Comparison of ENCODE assay signal across 28 cellular contexts in the genomic region with DNA sequence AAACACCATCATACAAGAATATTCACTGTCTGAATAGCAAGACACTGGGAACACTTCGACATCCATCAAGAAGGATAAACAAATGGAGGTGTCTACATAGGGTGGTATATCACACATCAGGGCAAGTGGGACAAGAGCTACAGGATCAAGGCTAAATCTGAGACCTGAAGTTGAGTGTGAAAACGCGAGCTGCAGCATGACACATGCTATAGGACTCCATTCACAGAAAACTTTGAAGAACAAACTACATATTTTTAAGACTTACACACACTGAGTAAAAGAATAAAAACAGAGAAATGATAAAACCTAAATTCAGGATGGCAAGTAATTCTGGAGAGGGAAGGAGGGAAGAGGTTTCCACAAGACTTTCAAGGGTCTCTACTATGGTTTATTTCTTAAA. TPM values are rescaled to one million over a fixed set of nuclear protein-coding genes. Genes with fewer than 3 reads are reported as not detected.
A peak's percentile ranks its signal among the peaks of the same experiment; 100 is the strongest.
DNase-seq lines count a peak whose midpoint lies in the region; ATAC-seq, FAIRE-seq and TF ChIP-seq lines count a peak whose summit lies in the region.
"Had no signal": no experiment of that assay in that cellular context is flagged by ENCODE, and none has a peak within 500 bp of the region (broad histone marks: within the 10 kb centered on the region; RNA-seq: fewer than 3 reads in every experiment).

No MANE protein-coding gene starts in this region.

- peaks cover 0 to 7% (median 0%) of the 10 kb centered on the region in 3 donors for H3K36me3 Mint-ChIP-seq in CD8-positive, alpha-beta memory T cell
- H3K36me3 Mint-ChIP-seq: activated CD4-positive, alpha-beta memory T cell treated with anti-CD3 and anti-CD28 coated beads for 36 hours had no signal

- FAIRE-seq in frontal cortex (lab: Jason Lieb, UNC) = no peak

- H2AFZ ChIP-seq in osteoblast (ENCODE audit: low read length) = no peak overlapping the region
- H2AFZ ChIP-seq: PC-9 had no signal

- peaks cover 27 to 49% of the 10 kb centered on the region in 2 donors for H3K27me3 Mint-ChIP-seq in CD8-positive, alpha-beta memory T cell

- no peak for TF ChIP-seq CTCF in choroid plexus epithelial cell (conservative IDR thresholded peaks at IDR 0.05; ENCODE audit: low read depth, low read length)
- no peak for TF ChIP-seq CTCF in osteoblast (IDR thresholded peaks at IDR 0.05; ENCODE audit: extremely low read depth, low read depth, low read length)

- no peaks in the 10 kb centered on the region for H3K9me3 Mint-ChIP-seq in CD8-positive, alpha-beta memory T cell
- H3K9me3 Mint-ChIP-seq: activated CD4-positive, alpha-beta memory T cell treated with anti-CD3 and anti-CD28 coated beads for 36 hours; T-helper 2 cell treated with Interferon-gamma antibody and Interleukin-4, amounts not matched to agents 5 μg/mL and 100 μg/mL, for 36 hours had no signal

- peaks cover 8 to 14% (median 8%) of the 10 kb centered on the region in 3 donors for H3K4me1 Mint-ChIP-seq in CD8-positive, alpha-beta memory T cell

- peak overlapping the region in 4 of 7 donors; percentile 1 to 65 (median 34) for H3K4me3 Mint-ChIP-seq in CD8-positive, alpha-beta memory T cell
- H3K4me3 Mint-ChIP-seq: activated CD4-positive, alpha-beta memory T cell treated with anti-CD3 and anti-CD28 coated beads for 36 hours; CD14-positive monocyte; T-helper 2 cell treated with Interferon-gamma antibody and Interleukin-4, amounts not matched to agents 5 μg/mL and 100 μg/mL, for 36 hours had no signal

- peaks cover 4% of the 10 kb centered on the region for H3K4me1 ChIP-seq in CD8-positive, alpha-beta memory T cell (ENCODE audit: insufficient read depth, low read length)
- H3K4me1 ChIP-seq in osteoblast (ENCODE audit: insufficient read depth, low read length) = peaks cover 17% of the 10 kb centered on the region
- H3K4me1 ChIP-seq: breast epithelium, prostate gland had no signal

- no peaks in the 10 kb centered on the region for H3K9me3 ChIP-seq in CD8-positive, alpha-beta memory T cell (ENCODE audit: low read length)
- no peaks in the 10 kb centered on the region for H3K9me3 ChIP-seq in osteoblast (ENCODE audit: low read depth, low read length)
- H3K9me3 ChIP-seq: breast epithelium, colonic mucosa, prostate gland, tibial nerve had no signal

- no peak for ATAC-seq in HG03097 (IDR thresholded peaks at IDR 0.05; ENCODE audit: low FRiP score, unreplicated experiment)
- ATAC-seq: left ventricle myocardium superior, sciatic nerve had no signal

- CTCF ChIA-PET in CD8-positive, alpha-beta memory T cell (lab: Charles Lee) = no interaction called here

- H4K20me1 ChIP-seq in osteoblast (ENCODE audit: insufficient read depth, low read length) = no peaks in the 10 kb centered on the region

- H3K27me3 ChIP-seq in CD8-positive, alpha-beta memory T cell (ENCODE audit: insufficient read depth, low read length, poor library complexity, severe bottlenecking) = peaks cover 15% of the 10 kb centered on the region
- H3K27me3 ChIP-seq in osteoblast (ENCODE audit: insufficient read depth, low read length) = no peaks in the 10 kb centered on the region
- H3K27me3 ChIP-seq: breast epithelium, colonic mucosa had no signal

- POLR2A ChIA-PET in CD8-positive, alpha-beta memory T cell (lab: Charles Lee) = no interaction called here

- DNase-seq in CD8-positive, alpha-beta memory T cell = no peak
- peak; percentile 26 for DNase-seq in HCEC 1CT
- peak; percentile 26 for DNase-seq in choroid plexus epithelial cell (ENCODE audit: low read depth)
- DNase-seq in osteoblast (ENCODE audit: insufficient read length, low spot score, missing footprints) = peak; percentile 87
- no peak for DNase-seq in frontal cortex (ENCODE audit: low spot score in 2 of 2)
- DNase-seq in DMS 273 treated with DMSO at 0.1 percent for 48 hours (lab: John Stamatoyannopoulos, UW) = no peak
- DNase-seq: activated CD4-positive, alpha-beta memory T cell treated with anti-CD3 and anti-CD28 coated beads for 36 hours; activated CD4-positive, alpha-beta T cell treated with anti-CD3 and anti-CD28 coated beads for 1 hour; activated CD8-positive, alpha-beta memory T cell treated with anti-CD3 and anti-CD28 coated beads, Interleukin-2, amount 50 U/mL, for 4 hours; activated naive CD4-positive, alpha-beta T cell; colonic mucosa; effector CD8-positive, alpha-beta T cell; glutamatergic neuron; H7; left ventricle myocardium superior; mesendoderm; MM.1S; NCI-H226; PC-9; Right ventricle myocardium superior; stimulated activated CD4-positive, alpha-beta T cell treated with anti-CD3 and anti-CD28 coated beads, Interleukin-2, amount 100 ng/mL, for 48 hours had no signal

- no peak overlapping the region for H3K27ac Mint-ChIP-seq in CD8-positive, alpha-beta memory T cell
- H3K27ac Mint-ChIP-seq: activated CD4-positive, alpha-beta memory T cell treated with anti-CD3 and anti-CD28 coated beads for 36 hours; CD14-positive monocyte; T-helper 2 cell treated with Interferon-gamma antibody and Interleukin-4, amounts not matched to agents 5 μg/mL and 100 μg/mL, for 36 hours had no signal

- H3K79me2 ChIP-seq in osteoblast (ENCODE audit: insufficient read depth, low read length) = no peaks in the 10 kb centered on the region

- H3K4me3 ChIP-seq in CD8-positive, alpha-beta memory T cell (ENCODE audit: low read length) = no peak overlapping the region
- H3K4me3 ChIP-seq in choroid plexus epithelial cell (ENCODE audit: low read depth, low read length) (no peak overlapping the region), osteoblast (ENCODE audit: insufficient read depth, low read length) (no peak overlapping the region)
- H3K4me3 ChIP-seq: PC-9, prostate gland, tibial nerve had no signal

- H3K4me2 ChIP-seq in osteoblast (ENCODE audit: insufficient read depth, low read length) = no peak overlapping the region

- H3K27ac ChIP-seq in CD8-positive, alpha-beta memory T cell (ENCODE audit: low read depth, low read length) = no peak overlapping the region
- H3K27ac ChIP-seq in osteoblast (ENCODE audit: low read depth, low read length) = no peak overlapping the region
- H3K27ac ChIP-seq: PC-9, tibial nerve had no signal

- H3K36me3 ChIP-seq in CD8-positive, alpha-beta memory T cell (ENCODE audit: insufficient read depth, low read length) = no peaks in the 10 kb centered on the region
- no peaks in the 10 kb centered on the region for H3K36me3 ChIP-seq in osteoblast (ENCODE audit: insufficient read depth, low read length)
- H3K36me3 ChIP-seq: breast epithelium, colonic mucosa, prostate gland, tibial nerve had no signal

RNA-seq across cellular contexts. Expression of gene TTC39A, which starts 2.1 kb away (rescaled TPM):
- under 1 TPM in 1 of 2 experiments, not detected in 1; 0.28 TPM for total RNA-seq in CD8-positive, alpha-beta memory T cell
- polyA plus RNA-seq in CD8-positive, alpha-beta memory T cell = not detected
- total RNA-seq in osteoblast (0.72 and 0.88 TPM in 2 replicates), frontal cortex (1.2 TPM)
- polyA plus RNA-seq: CD14-positive monocyte had no signal

Comparison
In these comparisons a context has a peak if more than half of its experiments do, and no peak if none do; other contexts are left out.
1. DNase-seq: peak in HCEC 1CT (single experiment), choroid plexus epithelial cell (single experiment) and osteoblast (single experiment); none in CD8-positive, alpha-beta memory T cell (0 of 5), frontal cortex (0 of 2) and DMS 273 treated with DMSO at 0.1 percent for 48 hours (single experiment).